In genomic region chr21:35768187-35768586, GRCh38 we compare ENCODE assay signal across 1 cellular context.
TF ChIP-seq lines count a peak whose summit lies in the region.

No MANE protein-coding gene starts in this region.

TF ChIP-seq in GM23338, 12 proteins besides CTCF, POLR2A, EP300 and RAD21 (continued from another document):
- no peak for TF ChIP-seq REST (IDR thresholded peaks at IDR 0.05; ENCODE audit: unreplicated experiment)
- TF ChIP-seq EZH2phosphoT487 (IDR thresholded peaks at IDR 0.05; ENCODE audit: unreplicated experiment), result no peak
- TF ChIP-seq ZNF462 (CRISPR knock-in tag; IDR thresholded peaks at IDR 0.05), result no peak
